ENCODE assay signal across 22 cellular contexts in genomic region chr2:106792671-106793070, GRCh38.
"Had no signal": no experiment of that assay in that cellular context is flagged by ENCODE, and none has a peak within 500 bp of the region (broad histone marks: within the 10 kb centered on the region; RNA-seq: fewer than 3 reads in every experiment).

No MANE protein-coding gene starts in this region.

- H3K4me3 ChIP-seq: MG63 had no signal

- H3K27ac ChIP-seq: RWPE1 had no signal

- DNase-seq: KBM-7, MG63, NCI-H1092, NCI-H1105 treated with DMSO at 0.1 percent for 48 hours, NCI-H1417 treated with DMSO at 0.1 percent for 48 hours, NCI-H146, NCI-H1694 treated with DMSO at 0.1 percent for 48 hours, NCI-H1930, NCI-H2081, NCI-H2107, NCI-H2171 treated with DMSO at 0.1 percent for 48 hours, NCI-H345, NCI-H446 treated with DMSO at 0.1 percent for 48 hours, NCI-H510A treated with DMSO at 0.1 percent for 48 hours, NCI-H526, NCI-H774, SHP77, SK-N-SH, SW 1271, T-cell had no signal

- H3K36me3 ChIP-seq: MG63 had no signal

- H3K4me2 ChIP-seq: SK-N-SH had no signal

- H3K27me3 ChIP-seq: MG63 had no signal

- H3K9me3 ChIP-seq: MG63, SK-N-SH had no signal

- ATAC-seq: Panc1, T-cell had no signal

- H3K9me2 ChIP-seq: SK-N-SH had no signal

- H3K9ac ChIP-seq: SK-N-SH had no signal
